ENCODE assay signal across 13 cellular contexts in the genomic region with DNA sequence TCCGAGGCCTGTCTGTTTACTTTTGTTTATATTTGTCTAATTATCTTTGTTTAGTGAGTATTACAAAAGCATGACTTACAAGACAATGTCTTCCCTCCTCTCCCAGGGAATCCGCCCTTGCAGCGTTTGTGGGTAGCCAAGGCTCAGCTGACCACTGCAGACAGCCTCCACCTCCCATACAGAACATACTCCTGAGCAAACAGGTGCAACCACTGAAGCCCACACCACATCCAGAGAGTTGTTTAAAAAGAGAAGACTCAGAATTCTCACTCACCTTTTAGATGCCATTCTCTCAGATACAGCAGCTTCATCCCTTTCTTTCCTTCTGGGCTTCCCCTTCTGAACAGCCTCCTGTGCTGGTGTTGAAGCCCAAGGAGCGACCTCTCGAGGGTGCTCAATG.
DNase-seq lines count a peak whose midpoint lies in the region; ATAC-seq, FAIRE-seq and TF ChIP-seq lines count a peak whose summit lies in the region.
"Had no signal": no experiment of that assay in that cellular context is flagged by ENCODE, and none has a peak within 500 bp of the region (broad histone marks: within the 10 kb centered on the region; RNA-seq: fewer than 3 reads in every experiment).

No MANE protein-coding gene starts in this region.

- H3K4me1 ChIP-seq in Panc1 (ENCODE audit: control insufficient read depth, insufficient read depth, low read length) (peaks cover 56% of the 10 kb centered on the region), endodermal cell (ENCODE audit: control insufficient read depth, insufficient read depth, low read length) (peaks cover 3% of the 10 kb centered on the region), tibial artery (peaks cover 11 to 51% (median 49%) of the 10 kb centered on the region in 4 donors)

- DNase-seq in activated naive CD8-positive, alpha-beta T cell treated with anti-CD3 and anti-CD28 coated beads for 36 hours: no peak
- no peak for DNase-seq in Panc1 (ENCODE audit: low read depth, low spot score)
- peak; percentile 26 for DNase-seq in endodermal cell
- DNase-seq in tibial artery: peak; percentile 2 to 39
- no peak for DNase-seq in H54 (ENCODE audit: insufficient read length, low spot score)
- DNase-seq in anterior cingulate cortex (lab: John Stamatoyannopoulos, UW): no peak
- DNase-seq: CD8-positive, alpha-beta memory T cell; GDM1 had no signal

- CTCF ChIA-PET in Panc1 (lab: Charles Lee): interaction anchor here (0.6 to 2.6 kb wide), 6 partner anchors 67 to 328 kb away, joined by 3 to 42 read pairs (median 11); no protein-coding TSS in a partner anchor

- TF ChIP-seq CTCF in Panc1 (IDR thresholded peaks at IDR 0.05) (no peak), endodermal cell (conservative IDR thresholded peaks at IDR 0.05) (no peak), tibial artery (IDR thresholded peaks at IDR 0.05) (no peak)

- WGBS in endodermal cell (ENCODE audit: insufficient coverage in 1 of 2, insufficient read length in 1 of 2), 2 experiments: 90 to 92% methylated on average over 4 to 5 of the region's 5 CpGs

- no peaks in the 10 kb centered on the region for H3K36me3 ChIP-seq in Panc1 (ENCODE audit: control insufficient read depth, insufficient read depth, low read length)
- no peaks in the 10 kb centered on the region for H3K36me3 ChIP-seq in endodermal cell (ENCODE audit: control insufficient read depth, insufficient read depth, low read length)
- H3K36me3 ChIP-seq in tibial artery: no peaks in the 10 kb centered on the region

- intact Hi-C loops in Panc1 (cut with micrococcal nuclease; ENCODE audit: unreplicated experiment): loop anchor here (2.0 to 5.0 kb wide), 2 partner anchors 146 to 329 kb away; no protein-coding TSS in a partner anchor
- intact Hi-C loops in tibial artery (cut with DNase I; ENCODE audit: low total_unique reads): loop anchor here (5.0 to 10.0 kb wide), 2 partner anchors 206 to 403 kb away; a partner anchor contains a TSS

- POLR2A ChIA-PET in Panc1 (lab: Charles Lee): no interaction called here

- H3K4me1 Mint-ChIP-seq in activated naive CD8-positive, alpha-beta T cell (ENCODE audit: low read depth): no peaks in the 10 kb centered on the region
- peaks cover 2% of the 10 kb centered on the region for H3K4me1 Mint-ChIP-seq in activated naive CD8-positive, alpha-beta T cell treated with anti-CD3 and anti-CD28 coated beads for 36 hours
- H3K4me1 Mint-ChIP-seq in endodermal cell: peaks cover 9% of the 10 kb centered on the region
- H3K4me1 Mint-ChIP-seq: CD8-positive, alpha-beta memory T cell had no signal

- peaks cover 11% of the 10 kb centered on the region for H3K27me3 Mint-ChIP-seq in activated naive CD8-positive, alpha-beta T cell
- H3K27me3 Mint-ChIP-seq in activated naive CD8-positive, alpha-beta T cell treated with anti-CD3 and anti-CD28 coated beads for 36 hours: peaks cover 38% of the 10 kb centered on the region
- no peaks in the 10 kb centered on the region for H3K27me3 Mint-ChIP-seq in endodermal cell (ENCODE audit: insufficient read depth)

- FAIRE-seq in H54 (lab: Jason Lieb, UNC): no peak
- FAIRE-seq: HTR-8/SVneo had no signal

- peak overlapping the region; percentile 5 for H3K27ac Mint-ChIP-seq in activated naive CD8-positive, alpha-beta T cell
- no peak overlapping the region for H3K27ac Mint-ChIP-seq in activated naive CD8-positive, alpha-beta T cell treated with anti-CD3 and anti-CD28 coated beads for 36 hours
- H3K27ac Mint-ChIP-seq in endodermal cell: no peak overlapping the region
- H3K27ac Mint-ChIP-seq: CD8-positive, alpha-beta memory T cell had no signal

- H3K27ac ChIP-seq in Panc1 (ENCODE audit: low read length) (peak overlapping the region; percentile 97), endodermal cell (ENCODE audit: low read depth, low read length) (no peak overlapping the region), tibial artery (peak overlapping the region; percentile 92 to 95)
- H3K27ac ChIP-seq: 22Rv1 had no signal

- H3K9me3 Mint-ChIP-seq in activated naive CD8-positive, alpha-beta T cell (ENCODE audit: low read depth): no peaks in the 10 kb centered on the region
- H3K9me3 Mint-ChIP-seq in activated naive CD8-positive, alpha-beta T cell treated with anti-CD3 and anti-CD28 coated beads for 36 hours: no peaks in the 10 kb centered on the region
- no peaks in the 10 kb centered on the region for H3K9me3 Mint-ChIP-seq in endodermal cell
- H3K9me3 Mint-ChIP-seq: CD8-positive, alpha-beta memory T cell had no signal

- no peaks in the 10 kb centered on the region for H3K36me3 Mint-ChIP-seq in activated naive CD8-positive, alpha-beta T cell
- no peaks in the 10 kb centered on the region for H3K36me3 Mint-ChIP-seq in activated naive CD8-positive, alpha-beta T cell treated with anti-CD3 and anti-CD28 coated beads for 36 hours
- no peaks in the 10 kb centered on the region for H3K36me3 Mint-ChIP-seq in endodermal cell (ENCODE audit: low read depth)
- H3K36me3 Mint-ChIP-seq: CD8-positive, alpha-beta memory T cell had no signal

- ATAC-seq in Panc1: no peak
- ATAC-seq in GM18867 (IDR thresholded peaks at IDR 0.05; ENCODE audit: unreplicated experiment): no peak

- no peak overlapping the region for H3K4me3 Mint-ChIP-seq in activated naive CD8-positive, alpha-beta T cell
- H3K4me3 Mint-ChIP-seq in activated naive CD8-positive, alpha-beta T cell treated with anti-CD3 and anti-CD28 coated beads for 36 hours: no peak overlapping the region
- no peak overlapping the region for H3K4me3 Mint-ChIP-seq in endodermal cell
- H3K4me3 Mint-ChIP-seq: CD8-positive, alpha-beta memory T cell had no signal

- H3K9ac ChIP-seq in endodermal cell (ENCODE audit: extremely low read depth, low read length, poor library complexity, severe bottlenecking): no peak overlapping the region

- no peaks in the 10 kb centered on the region for H3K27me3 ChIP-seq in Panc1 (ENCODE audit: control insufficient read depth, insufficient read depth, low read length)
- no peaks in the 10 kb centered on the region for H3K27me3 ChIP-seq in endodermal cell (ENCODE audit: control insufficient read depth, insufficient read depth, low read length, poor library complexity, severe bottlenecking)
- H3K27me3 ChIP-seq in tibial artery: no peaks in the 10 kb centered on the region

- H3K4me3 ChIP-seq in Panc1 (ENCODE audit: low read depth in 2 of 2, low read length in 2 of 2): no peak overlapping the region
- H3K4me3 ChIP-seq in endodermal cell (ENCODE audit: low read length): no peak overlapping the region
- no peak overlapping the region for H3K4me3 ChIP-seq in tibial artery

- in situ Hi-C loops in Panc1 (cut with HindIII; ENCODE audit: low pct_unique_long_range_greater_than_20kb, low sequenced_read_pairs): loop anchor here (25.0 kb wide), 1 partner anchor 151 kb away; a partner anchor contains a TSS

- no peak for TF ChIP-seq POLR2A in H54 (IDR thresholded peaks at IDR 0.05; ENCODE audit: low read depth, low read length)

- no peaks in the 10 kb centered on the region for H3K9me3 ChIP-seq in Panc1 (ENCODE audit: control insufficient read depth, insufficient read depth, low read depth, low read length)
- H3K9me3 ChIP-seq in endodermal cell (ENCODE audit: control insufficient read depth, low read length): no peaks in the 10 kb centered on the region
- H3K9me3 ChIP-seq in tibial artery: no peaks in the 10 kb centered on the region
- H3K9me3 ChIP-seq: Caco-2 had no signal

- BruUV-seq in Panc1 (replicated peaks; lab: Mats Ljungman, UMichigan): no TSS peak

Comparison
In these comparisons a context has a peak if more than half of its experiments do, and no peak if none do; other contexts are left out.
1. DNase-seq: peak in endodermal cell (single experiment) and tibial artery (2 of 2); none in activated naive CD8-positive, alpha-beta T cell treated with anti-CD3 and anti-CD28 coated beads for 36 hours (single experiment), Panc1 (single experiment), H54 (single experiment) and anterior cingulate cortex (0 of 58).